14 cellular contexts compared by ENCODE assay signal in the genomic region with DNA sequence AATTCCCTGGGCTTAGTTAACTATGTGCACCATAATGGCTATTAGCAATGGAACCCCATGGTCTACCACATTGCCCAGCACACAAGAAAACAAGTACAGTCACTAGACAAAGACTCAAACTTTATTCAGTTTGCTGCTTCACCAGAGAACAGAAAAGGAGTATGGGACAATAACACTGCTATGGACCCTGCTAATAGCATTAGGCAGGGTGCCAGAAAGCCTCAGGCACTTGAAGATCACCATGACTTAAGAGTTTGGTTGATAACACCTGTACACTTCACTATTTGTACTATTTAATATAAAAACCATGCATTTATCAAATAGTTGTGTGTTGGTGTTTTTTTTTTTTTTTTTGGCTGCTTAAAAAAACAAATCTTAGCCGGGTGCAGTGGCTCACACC.
"Had no signal": no experiment of that assay in that cellular context is flagged by ENCODE, and none has a peak within 500 bp of the region (broad histone marks: within the 10 kb centered on the region; RNA-seq: fewer than 3 reads in every experiment).

No MANE protein-coding gene starts in this region.

- DNase-seq: activated CD4-positive, alpha-beta T cell treated with anti-CD3 and anti-CD28 coated beads, Interleukin-2, amount 50 U/mL, for 48 hours; activated gamma-delta T cell; cerebellar nuclear complex; cortex of kidney; hypothalamus; stimulated activated CD4-positive, alpha-beta T cell treated with anti-CD3 and anti-CD28 coated beads, Interleukin-4, amount 100 ng/mL, for 24 hours; stomach; testis had no signal

- H3K27me3 ChIP-seq: ascending aorta, breast epithelium, stomach, testis had no signal

- H2AFZ ChIP-seq: parathyroid adenoma had no signal

- H3K4me3 ChIP-seq: ascending aorta, breast epithelium, lung, smooth muscle cell, stomach, testis had no signal

- H3K9me3 ChIP-seq: ascending aorta, breast epithelium, stomach, testis had no signal

- H3K36me3 ChIP-seq: ascending aorta, breast epithelium had no signal

- H3K9ac ChIP-seq: parathyroid adenoma had no signal

- H3K4me1 ChIP-seq: breast epithelium, testis had no signal

- H3K4me2 ChIP-seq: smooth muscle cell had no signal

- H3K27ac ChIP-seq: ascending aorta, breast epithelium, parathyroid adenoma, stomach, testis, VCaP had no signal
